9 cellular contexts compared by ENCODE assay signal in genomic region chr2:8004250-8004681, GRCh38.
A peak's percentile ranks its signal among the peaks of the same experiment; 100 is the strongest.
DNase-seq lines count a peak whose midpoint lies in the region; ATAC-seq, FAIRE-seq and TF ChIP-seq lines count a peak whose summit lies in the region.
"Had no signal": no experiment of that assay in that cellular context is flagged by ENCODE, and none has a peak within 500 bp of the region (broad histone marks: within the 10 kb centered on the region; RNA-seq: fewer than 3 reads in every experiment).

No MANE protein-coding gene starts in this region.

- TF ChIP-seq CTCF in GM12878 (IDR thresholded peaks at IDR 0.05 in 2 of 3, conservative IDR thresholded peaks at IDR 0.05 in 1 of 3; ENCODE audit: control insufficient read depth in 2 of 3, extremely low read depth in 1 of 3, insufficient read depth in 1 of 3, low read depth in 3 of 3, low read length in 3 of 3) (no peak), lower lobe of right lung (IDR thresholded peaks at IDR 0.05) (no peak)

- peak overlapping the region; percentile 41; the same call in 1 of the 2 replicates for H3K4me2 ChIP-seq in GM12878 (ENCODE audit: control insufficient read depth, insufficient read depth)

- H3K79me2 ChIP-seq in GM12878 (ENCODE audit: control insufficient read depth, insufficient read depth, low read length) = no peaks in the 10 kb centered on the region

- no peaks in the 10 kb centered on the region; the same call in 1 of the 3 replicates for H3K9me3 ChIP-seq in GM12878 (replicated peaks; ENCODE audit: control insufficient read depth, insufficient read depth, low read length)
- no peaks in the 10 kb centered on the region for H3K9me3 ChIP-seq in lower lobe of right lung

- ATAC-seq in Right ventricle myocardium inferior (peak; percentile 84), GM12878 (peak; percentile 46), lower lobe of right lung (peak; percentile 68 to 75), GM21381 (IDR thresholded peaks at IDR 0.05; ENCODE audit: unreplicated experiment) (no peak), GM21423 (IDR thresholded peaks at IDR 0.05; ENCODE audit: unreplicated experiment) (no peak)

- H3K27me3 ChIP-seq in GM12878 (replicated peaks in 1 of 2; ENCODE audit: control insufficient read depth in 2 of 2, insufficient read depth in 2 of 2, low read length in 1 of 2) (no peaks in the 10 kb centered on the region), lower lobe of right lung (ENCODE audit: low read depth) (no peaks in the 10 kb centered on the region)

- no TSS peak for BruUV-seq in GM12878 (replicated peaks; lab: Mats Ljungman, UMichigan)

- H3K4me1 ChIP-seq in GM12878 (ENCODE audit: control insufficient read depth, insufficient read depth, low read length) = peaks cover 4% of the 10 kb centered on the region; the same call in 1 of the 2 replicates
- no peaks in the 10 kb centered on the region for H3K4me1 ChIP-seq in lower lobe of right lung

- CTCF ChIA-PET in GM12878 (lab: Yijun Ruan, JAX) = interaction anchor here (0.8 to 1.6 kb wide), 8 partner anchors 9 to 231 kb away, joined by 3 to 6 read pairs (median 3); no protein-coding TSS in a partner anchor

- no peak overlapping the region for H3K9ac ChIP-seq in GM12878 (ENCODE audit: control insufficient read depth, insufficient read depth, low read length)

- intact Hi-C loops in Right ventricle myocardium inferior (cut with DNase I) (loop anchor here (5.0 kb wide), 1 partner anchor 678 kb away; the partner anchor contains the start of gene ID2), cardiac septum (cut with DNase I) (loop anchor here (5.0 to 10.0 kb wide), 4 partner anchors 141 to 673 kb away; no protein-coding TSS in a partner anchor), GM12878 (cut with micrococcal nuclease; ENCODE audit: unreplicated experiment) (loop anchor here (5.0 to 10.0 kb wide), 3 partner anchors 577 to 799 kb away; partner anchors contain the start of gene ID2), lower lobe of right lung (cut with DNase I) (no loop called here)

- SMC1A ChIA-PET in GM12878 (lab: Charles Lee; ENCODE audit: uncharacterized antibody, unreplicated experiment) = interaction anchor here (0.5 to 2.9 kb wide), 26 partner anchors 8 to 473 kb away, joined by 3 to 12 read pairs (median 4); no protein-coding TSS in a partner anchor

- no peak for TF ChIP-seq RAD21 in GM12878 (IDR thresholded peaks at IDR 0.05; ENCODE audit: insufficient read depth, low read depth, low read length)

- DNase-seq in Right ventricle myocardium inferior (ENCODE audit: missing footprints) (no peak), cardiac septum (ENCODE audit: low spot score) (no peak), GM12878 (ENCODE audit: low read depth, low spot score) (no peak), lower lobe of right lung (no peak), GF-D8 (lab: John Stamatoyannopoulos, UW) (no peak)
- no peak for DNase-seq in stimulated activated CD4-positive, alpha-beta T cell treated with anti-CD3 and anti-CD28 coated beads, Interleukin-4, amount 100 ng/mL, for 24 hours
- DNase-seq: DMS79 had no signal

- 0% methylated on average over 4 of the region's 4 CpGs for WGBS in GM12878 (ENCODE audit: insufficient coverage, insufficient replicate concordance, low lambda C conversion rate, missing lambda C conversion rate)

- POLR2A ChIA-PET in GM12878 (lab: Charles Lee) = interaction anchor here (1.4 kb wide), 1 partner anchor 516 kb away, joined by 3 read pairs; no protein-coding TSS in a partner anchor

- TF ChIP-seq EP300 in GM12878 (IDR thresholded peaks at IDR 0.05; ENCODE audit: borderline replicate concordance in 1 of 2, control insufficient read depth in 1 of 2, low read depth in 2 of 2, low read length in 2 of 2) = peak; percentile 69 to 79; a peak in 2 of 4 replicates

- in situ Hi-C loops in GM12878 (cut with MboI) = loop anchor here (5.0 kb wide), 1 partner anchor 683 kb away; no protein-coding TSS in a partner anchor

- H3K4me3 ChIP-seq in GM12878 (no peak overlapping the region), lower lobe of right lung (no peak overlapping the region)

- peak; percentile 18 for FAIRE-seq in GM12878 (lab: Jason Lieb, UNC)

- H3K27ac ChIP-seq in GM12878 (ENCODE audit: control insufficient read depth, insufficient read depth) = no peak overlapping the region
- H3K27ac ChIP-seq in lower lobe of right lung = peak overlapping the region; percentile 25

- RAD21 ChIA-PET in GM12878 (lab: Charles Lee; ENCODE audit: unreplicated experiment) = interaction anchor here (0.8 to 2.1 kb wide), 7 partner anchors 12 to 403 kb away, joined by 3 to 13 read pairs (median 4); no protein-coding TSS in a partner anchor

- H4K20me1 ChIP-seq in GM12878 (ENCODE audit: control insufficient read depth, insufficient read depth) = no peaks in the 10 kb centered on the region

- H3K36me3 ChIP-seq in GM12878 (ENCODE audit: control insufficient read depth in 2 of 2, insufficient read depth in 2 of 2, low read length in 1 of 2) (no peaks in the 10 kb centered on the region), lower lobe of right lung (no peaks in the 10 kb centered on the region)

- TF ChIP-seq POLR2A in GM12878 (IDR thresholded peaks at IDR 0.05; ENCODE audit: low read depth, low read length) = no peak

- H2AFZ ChIP-seq in GM12878 (ENCODE audit: control insufficient read depth, low read depth, low read length) = no peak overlapping the region

TF ChIP-seq in GM12878, 131 proteins besides CTCF, POLR2A, EP300 and RAD21 (continues in another document):
- TF ChIP-seq ELK1 (IDR thresholded peaks at IDR 0.05; ENCODE audit: low read depth, low read length) = no peak
- 0 out of 2 replicates have a peak, but pooled peaks have one; percentile 20 for TF ChIP-seq RAD51 (IDR thresholded peaks at IDR 0.05)
- no peak for TF ChIP-seq RBBP5 (conservative IDR thresholded peaks at IDR 0.05)
- no peak for TF ChIP-seq ZBED1 (IDR thresholded peaks at IDR 0.05; ENCODE audit: borderline replicate concordance)
- no peak for TF ChIP-seq IRF4 (IDR thresholded peaks at IDR 0.05; ENCODE audit: low read depth, low read length)
- no peak for TF ChIP-seq POLR2AphosphoS5 (IDR thresholded peaks at IDR 0.05; ENCODE audit: low read length)
- TF ChIP-seq RFX5 (IDR thresholded peaks at IDR 0.05; ENCODE audit: low read depth, low read length) = no peak
- peak in 1 of 2 experiments; percentile 22; a peak in 1 of 4 replicates for TF ChIP-seq BHLHE40 (IDR thresholded peaks at IDR 0.05; ENCODE audit: borderline replicate concordance in 1 of 2, low read depth in 2 of 2, low read length in 1 of 2)
- no peak for TF ChIP-seq CBFB (IDR thresholded peaks at IDR 0.05; ENCODE audit: low read depth)
- no peak for TF ChIP-seq BCLAF1 (IDR thresholded peaks at IDR 0.05)
- TF ChIP-seq E4F1 (IDR thresholded peaks at IDR 0.05; ENCODE audit: borderline replicate concordance, partially characterized antibody) = no peak
- TF ChIP-seq CREM (IDR thresholded peaks at IDR 0.05; ENCODE audit: low read depth) = peak; percentile 68
- TF ChIP-seq WRNIP1 (IDR thresholded peaks at IDR 0.05; ENCODE audit: borderline replicate concordance, low read depth, low read length) = no peak

Comparison
In these comparisons a context has a peak if more than half of its experiments do, and no peak if none do; other contexts are left out.
1. ATAC-seq: peak in Right ventricle myocardium inferior (single experiment), GM12878 (single experiment) and lower lobe of right lung (2 of 2); none in GM21381 (single experiment) and GM21423 (single experiment).